17 cellular contexts compared by ENCODE assay signal in genomic region chr9:137758067-137758466, GRCh38.
A peak's percentile ranks its signal among the peaks of the same experiment; 100 is the strongest.
DNase-seq lines count a peak whose midpoint lies in the region; ATAC-seq, FAIRE-seq and TF ChIP-seq lines count a peak whose summit lies in the region.
"Had no signal": no experiment of that assay in that cellular context is flagged by ENCODE, and none has a peak within 500 bp of the region (broad histone marks: within the 10 kb centered on the region; RNA-seq: fewer than 3 reads in every experiment).

No MANE protein-coding gene starts in this region.

- RAD21 ChIA-PET in GM12878 (lab: Charles Lee; ENCODE audit: unreplicated experiment): interaction anchor here (1.0 to 7.1 kb wide), 5 partner anchors 13 to 85 kb away, joined by 4 to 65 read pairs (median 7); no protein-coding TSS in a partner anchor

- H3K23ac ChIP-seq in trophoblast cell (ENCODE audit: low read length): no peak overlapping the region

- POLR2A ChIA-PET in activated CD4-positive, alpha-beta T cell treated with anti-CD3 and anti-CD28 coated beads for 36 hours (lab: Charles Lee): no interaction called here
- POLR2A ChIA-PET in GM12878 (lab: Charles Lee): interaction anchor here (1.7 to 7.4 kb wide), 2 partner anchors 8 to 14 kb away, joined by 4 to 59 read pairs; no protein-coding TSS in a partner anchor

- SMC1A ChIA-PET in GM12878 (lab: Charles Lee; ENCODE audit: uncharacterized antibody, unreplicated experiment): interaction anchor here (0.8 to 3.8 kb wide), 12 partner anchors 9 to 85 kb away, joined by 3 to 42 read pairs (median 5); no protein-coding TSS in a partner anchor

- H2BK120ac ChIP-seq in trophoblast cell (ENCODE audit: insufficient read depth, low read length, poor library complexity): no peak overlapping the region

- no peak for TF ChIP-seq RAD21 in GM12878 (IDR thresholded peaks at IDR 0.05; ENCODE audit: insufficient read depth, low read depth, low read length)

- DNase-seq in activated CD4-positive, alpha-beta T cell treated with anti-CD3 and anti-CD28 coated beads for 36 hours: no peak
- DNase-seq in activated CD4-positive, alpha-beta T cell treated with anti-CD3 and anti-CD28 coated beads for 4 hours: no peak
- no peak for DNase-seq in GM12878 (ENCODE audit: low read depth, low spot score)
- no peak for DNase-seq in trophoblast cell
- DNase-seq in mesothelial cell of epicardium (ENCODE audit: low spot score in 2 of 2, unreplicated experiment in 2 of 2): no peak
- DNase-seq: Calu3, cerebellar nuclear complex, Karpas-422, left ventricle myocardium inferior, NCI-H82, Right ventricle myocardium superior, small intestine had no signal

- peak overlapping the region; percentile 60 for H4K91ac ChIP-seq in trophoblast cell (ENCODE audit: low read depth, low read length)

- peak overlapping the region; percentile 13 for H3K18ac ChIP-seq in trophoblast cell (ENCODE audit: low read length)

- WGBS in GM12878 (ENCODE audit: insufficient coverage, insufficient replicate concordance, low lambda C conversion rate, missing lambda C conversion rate): 89% methylated on average over 16 of the region's 16 CpGs
- WGBS in trophoblast cell (ENCODE audit: extremely low coverage, insufficient coverage, insufficient read length): no CpG with 5 or more reads among the region's 16 CpGs

- intact Hi-C loops in activated CD4-positive, alpha-beta T cell treated with anti-CD3 and anti-CD28 coated beads for 36 hours (cut with DNase I, micrococcal nuclease): no loop called here
- intact Hi-C loops in GM12878 (cut with micrococcal nuclease; ENCODE audit: unreplicated experiment): no loop called here

- H3K4me2 ChIP-seq in KMS-11: peak overlapping the region; percentile 31; the same call in 1 of the 2 replicates
- peak overlapping the region; percentile 19 for H3K4me2 ChIP-seq in GM12878 (ENCODE audit: control insufficient read depth, insufficient read depth)
- peak overlapping the region; percentile 1 for H3K4me2 ChIP-seq in trophoblast cell (ENCODE audit: low read length)
- H3K4me2 ChIP-seq: hepatocyte had no signal

- no peak overlapping the region for H2AK5ac ChIP-seq in trophoblast cell (ENCODE audit: low read length)

- peak overlapping the region; percentile 12 for H2BK12ac ChIP-seq in trophoblast cell (ENCODE audit: low read length)

- H3K4ac ChIP-seq in trophoblast cell (ENCODE audit: low read depth, low read length): peak overlapping the region; percentile 8

- peak overlapping the region; percentile 80 for H3K27ac Mint-ChIP-seq in activated CD4-positive, alpha-beta T cell treated with anti-CD3 and anti-CD28 coated beads for 36 hours
- H3K27ac Mint-ChIP-seq in mesothelial cell of epicardium: no peak overlapping the region

- H3K9me3 Mint-ChIP-seq in activated CD4-positive, alpha-beta T cell treated with anti-CD3 and anti-CD28 coated beads for 36 hours (ENCODE audit: low read depth): peaks cover 13% of the 10 kb centered on the region
- H3K9me3 Mint-ChIP-seq in mesothelial cell of epicardium: peaks cover 12% of the 10 kb centered on the region

- peaks cover 20% of the 10 kb centered on the region; the same call in 2 of the 3 replicates for H3K9me3 ChIP-seq in GM12878 (replicated peaks; ENCODE audit: control insufficient read depth, insufficient read depth, low read length)
- H3K9me3 ChIP-seq in trophoblast cell (ENCODE audit: insufficient read depth, low read depth, low read length): peaks cover 4% of the 10 kb centered on the region

- H3K79me2 ChIP-seq in KMS-11 (ENCODE audit: insufficient read depth, low read depth) (no peaks in the 10 kb centered on the region), GM12878 (ENCODE audit: control insufficient read depth, insufficient read depth, low read length) (peaks cover 22% of the 10 kb centered on the region), trophoblast cell (ENCODE audit: control insufficient read depth, insufficient read depth, low read length, poor library complexity) (no peaks in the 10 kb centered on the region)
- H3K79me2 ChIP-seq: hepatocyte had no signal

- TSS peak; percentile 69 for BruUV-seq in GM12878 (replicated peaks; lab: Mats Ljungman, UMichigan)

- H3K79me1 ChIP-seq in trophoblast cell (ENCODE audit: low read length): peaks cover 5% of the 10 kb centered on the region

- TF ChIP-seq EP300 in GM12878 (IDR thresholded peaks at IDR 0.05; ENCODE audit: borderline replicate concordance in 1 of 2, control insufficient read depth in 1 of 2, low read depth in 2 of 2, low read length in 2 of 2): no peak

- H3K36me3 Mint-ChIP-seq in activated CD4-positive, alpha-beta T cell treated with anti-CD3 and anti-CD28 coated beads for 36 hours (ENCODE audit: low read depth): peaks cover 72% of the 10 kb centered on the region
- H3K36me3 Mint-ChIP-seq in mesothelial cell of epicardium: peaks cover 75% of the 10 kb centered on the region

- H3K4me3 ChIP-seq in KMS-11 (IDR thresholded peaks at IDR 0.05; ENCODE audit: insufficient read depth, low read depth, low read length) (no peak overlapping the region), GM12878 (peak overlapping the region; percentile 31; the same call in 1 of the 2 replicates), trophoblast cell (ENCODE audit: low read depth, low read length) (no peak overlapping the region)
- H3K4me3 ChIP-seq: hepatocyte, left ventricle myocardium inferior had no signal

- peaks cover 51% of the 10 kb centered on the region for H3K4me1 Mint-ChIP-seq in activated CD4-positive, alpha-beta T cell treated with anti-CD3 and anti-CD28 coated beads for 36 hours
- no peaks in the 10 kb centered on the region for H3K4me1 Mint-ChIP-seq in mesothelial cell of epicardium

- TF ChIP-seq POLR2A in GM12878 (IDR thresholded peaks at IDR 0.05; ENCODE audit: low read depth, low read length): no peak

- peak overlapping the region; percentile 29 for H3K14ac ChIP-seq in trophoblast cell (ENCODE audit: low read length)

- H3K36me3 ChIP-seq in KMS-11 (ENCODE audit: insufficient read depth) (no peaks in the 10 kb centered on the region; the same call in 1 of the 2 replicates), GM12878 (ENCODE audit: control insufficient read depth in 2 of 2, insufficient read depth in 2 of 2, low read length in 1 of 2) (peaks cover 27 to 50% of the 10 kb centered on the region in 2 experiments), trophoblast cell (ENCODE audit: control insufficient read depth in 1 of 2, insufficient read depth in 2 of 2, low read length in 2 of 2) (peaks cover 47 to 50% of the 10 kb centered on the region in 2 experiments)

- H2BK5ac ChIP-seq in trophoblast cell (ENCODE audit: low read depth, low read length, poor library complexity): no peak overlapping the region

- H3K27me3 Mint-ChIP-seq in activated CD4-positive, alpha-beta T cell treated with anti-CD3 and anti-CD28 coated beads for 36 hours: no peaks in the 10 kb centered on the region
- no peaks in the 10 kb centered on the region for H3K27me3 Mint-ChIP-seq in mesothelial cell of epicardium (ENCODE audit: low read depth)

- H3K27me3 ChIP-seq in KMS-11 (ENCODE audit: insufficient read depth, low read depth) (no peaks in the 10 kb centered on the region), GM12878 (replicated peaks in 1 of 2; ENCODE audit: control insufficient read depth in 2 of 2, insufficient read depth in 2 of 2, low read length in 1 of 2) (no peaks in the 10 kb centered on the region), trophoblast cell (ENCODE audit: insufficient read depth, low read length) (no peaks in the 10 kb centered on the region)
- H3K27me3 ChIP-seq: hepatocyte had no signal

- ATAC-seq in activated CD4-positive, alpha-beta T cell treated with anti-CD3 and anti-CD28 coated beads for 36 hours: peak; percentile 6
- ATAC-seq in GM12878 (no peak), HG02571 (IDR thresholded peaks at IDR 0.05; ENCODE audit: unreplicated experiment) (no peak), GM18858 (IDR thresholded peaks at IDR 0.05; ENCODE audit: unreplicated experiment) (no peak)

- no peak overlapping the region for H4K8ac ChIP-seq in trophoblast cell (ENCODE audit: low read depth, low read length)

- in situ Hi-C loops in GM12878 (cut with MboI): no loop called here

- CTCF ChIA-PET in activated CD4-positive, alpha-beta T cell treated with anti-CD3 and anti-CD28 coated beads for 36 hours (lab: Charles Lee): interaction anchor here (0.7 to 1.6 kb wide), 5 partner anchors 9 to 87 kb away, joined by 3 to 6 read pairs (median 4); no protein-coding TSS in a partner anchor
- CTCF ChIA-PET in GM12878 (lab: Yijun Ruan, JAX): interaction anchor here (1.1 to 2.6 kb wide), 7 partner anchors 12 to 85 kb away, joined by 3 to 17 read pairs (median 6); no protein-coding TSS in a partner anchor

- H3K4me3 Mint-ChIP-seq in activated CD4-positive, alpha-beta T cell treated with anti-CD3 and anti-CD28 coated beads for 36 hours: no peak overlapping the region
- H3K4me3 Mint-ChIP-seq in mesothelial cell of epicardium: no peak overlapping the region

- H2AFZ ChIP-seq in KMS-11 (ENCODE audit: low read depth) (no peak overlapping the region), GM12878 (ENCODE audit: control insufficient read depth, low read depth, low read length) (no peak overlapping the region), trophoblast cell (ENCODE audit: insufficient read depth, low read length, poor library complexity) (no peak overlapping the region)
- H2AFZ ChIP-seq: hepatocyte had no signal

- H3K4me1 ChIP-seq in KMS-11 (ENCODE audit: low read depth, poor library complexity, severe bottlenecking) (peaks cover 38% of the 10 kb centered on the region), GM12878 (ENCODE audit: control insufficient read depth, insufficient read depth, low read length) (peaks cover 62% of the 10 kb centered on the region), trophoblast cell (ENCODE audit: control insufficient read depth in 1 of 2, insufficient read depth in 2 of 2, low read length in 2 of 2) (peaks cover 7 to 8% of the 10 kb centered on the region in 2 experiments)

- H3K9ac ChIP-seq in KMS-11 (no peak overlapping the region), GM12878 (ENCODE audit: control insufficient read depth, insufficient read depth, low read length) (no peak overlapping the region), trophoblast cell (ENCODE audit: low read length) (no peak overlapping the region)

- H3K27ac ChIP-seq in KMS-11: no peak overlapping the region
- peak overlapping the region; percentile 96 for H3K27ac ChIP-seq in GM12878 (ENCODE audit: control insufficient read depth, insufficient read depth)
- peak overlapping the region; percentile 32 for H3K27ac ChIP-seq in trophoblast cell (ENCODE audit: low read depth, low read length)
- H3K27ac ChIP-seq: hepatocyte, left ventricle myocardium inferior had no signal

- TF ChIP-seq CTCF in KMS-11 (conservative IDR thresholded peaks at IDR 0.05; ENCODE audit: low read depth, low read length): no peak
- 0 out of 6 replicates have a peak, but pooled peaks of 1 of the 3 experiments have one; percentile 11 for TF ChIP-seq CTCF in GM12878 (IDR thresholded peaks at IDR 0.05 in 2 of 3, conservative IDR thresholded peaks at IDR 0.05 in 1 of 3; ENCODE audit: control insufficient read depth in 2 of 3, extremely low read depth in 1 of 3, insufficient read depth in 1 of 3, low read depth in 3 of 3, low read length in 3 of 3)
- no peak for TF ChIP-seq CTCF in mesothelial cell of epicardium (IDR thresholded peaks at IDR 0.05; ENCODE audit: unreplicated experiment)

- FAIRE-seq in GM12878 (lab: Jason Lieb, UNC): no peak
- FAIRE-seq: A204.1, small intestine had no signal

- H4K12ac ChIP-seq in trophoblast cell (ENCODE audit: low read depth, low read length): no peak overlapping the region

- no peaks in the 10 kb centered on the region for H4K20me1 ChIP-seq in KMS-11 (ENCODE audit: insufficient read depth)
- no peaks in the 10 kb centered on the region for H4K20me1 ChIP-seq in GM12878 (ENCODE audit: control insufficient read depth, insufficient read depth)
